18 cellular contexts compared by ENCODE assay signal in the genomic region with DNA sequence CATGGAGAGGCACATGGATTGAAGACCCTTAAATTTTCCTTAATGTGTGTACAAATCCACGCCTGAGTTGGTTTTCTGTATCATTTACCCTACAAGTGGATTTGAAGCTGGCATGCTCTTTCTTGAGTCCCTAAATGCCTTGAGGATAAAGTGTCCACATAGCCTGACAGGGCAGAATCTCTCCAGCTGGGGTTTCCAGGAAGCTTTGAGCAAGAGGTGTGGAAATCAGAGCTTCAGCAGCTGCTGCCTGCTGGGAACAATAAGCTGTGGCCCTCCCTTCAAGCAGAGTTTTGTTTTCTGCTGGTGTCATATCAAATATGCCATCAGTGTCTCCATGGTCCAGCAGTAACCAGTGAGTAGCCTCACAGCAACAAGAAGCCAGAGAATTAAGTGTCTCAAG.
DNase-seq lines count a peak whose midpoint lies in the region; ATAC-seq and TF ChIP-seq lines count a peak whose summit lies in the region.
"Had no signal": no experiment of that assay in that cellular context is flagged by ENCODE, and none has a peak within 500 bp of the region (broad histone marks: within the 10 kb centered on the region; RNA-seq: fewer than 3 reads in every experiment).

No MANE protein-coding gene starts in this region.

- peaks cover 75% of the 10 kb centered on the region for H3K4me1 ChIP-seq in BLaER1
- no peaks in the 10 kb centered on the region for H3K4me1 ChIP-seq in hepatocyte (ENCODE audit: insufficient read depth)
- H3K4me1 ChIP-seq: SJSA1 had no signal

- H3K79me2 ChIP-seq in hepatocyte = no peaks in the 10 kb centered on the region

- H3K36me3 ChIP-seq in BLaER1 (no peaks in the 10 kb centered on the region), hepatocyte (replicated peaks; ENCODE audit: insufficient read depth, low read depth) (no peaks in the 10 kb centered on the region)
- H3K36me3 ChIP-seq: SJSA1 had no signal

- DNase-seq in NCI-H1092 treated with DMSO at 0.1 percent for 48 hours (lab: John Stamatoyannopoulos, UW) (peak; percentile 5), NCI-H1092 (lab: John Stamatoyannopoulos, UW) (no peak), NCI-H187 treated with DMSO at 0.1 percent for 48 hours (lab: John Stamatoyannopoulos, UW) (peak; percentile 95), hepatocyte (ENCODE audit: low spot score) (peak; percentile 13), NCI-H2171 (lab: John Stamatoyannopoulos, UW) (no peak)
- DNase-seq: 8988T; AML-193; Karpas-422; NCI-H1694; NCI-H2227 treated with DMSO at 0.1 percent for 48 hours; NCI-H510A; NK-92 treated with Interleukin-12 subunit alpha and Interleukin-12 subunit beta, amount 100 ng/mL, for 24 hours; T-helper 1 cell had no signal

- H3K9me2 ChIP-seq in hepatocyte (replicated peaks; ENCODE audit: insufficient read depth) = no peaks in the 10 kb centered on the region

- 72% methylated on average over 1 of the region's 1 CpG for WGBS in hepatocyte (ENCODE audit: low lambda C conversion rate, missing lambda C conversion rate)

- no peak overlapping the region for H3K9ac ChIP-seq in BLaER1

- H4K20me1 ChIP-seq in BLaER1 (no peaks in the 10 kb centered on the region), hepatocyte (ENCODE audit: insufficient read depth, poor library complexity, severe bottlenecking) (no peaks in the 10 kb centered on the region)

- no peak for TF ChIP-seq CTCF in hepatocyte (IDR thresholded peaks at IDR 0.05; ENCODE audit: poor library complexity)

- H3K9me3 ChIP-seq in BLaER1 (peaks cover 3% of the 10 kb centered on the region; the same call in 1 of the 2 replicates), hepatocyte (ENCODE audit: low read depth) (no peaks in the 10 kb centered on the region)
- H3K9me3 ChIP-seq: SJSA1 had no signal

- ATAC-seq in GM21423 (IDR thresholded peaks at IDR 0.05; ENCODE audit: unreplicated experiment) (no peak), HG03354 (IDR thresholded peaks at IDR 0.05; ENCODE audit: poor library complexity, severe bottlenecking, unreplicated experiment) (no peak)

- H3K4me2 ChIP-seq in BLaER1 (peak overlapping the region; percentile 84), hepatocyte (no peak overlapping the region)

- no peaks in the 10 kb centered on the region for H3K27me3 ChIP-seq in BLaER1
- no peaks in the 10 kb centered on the region for H3K27me3 ChIP-seq in hepatocyte
- H3K27me3 ChIP-seq: SJSA1 had no signal

- H2AFZ ChIP-seq in hepatocyte = no peak overlapping the region

- H3K27ac ChIP-seq in BLaER1 (peak overlapping the region; percentile 74), hepatocyte (no peak overlapping the region)
- H3K27ac ChIP-seq: RWPE1, SJSA1 had no signal

- no peak overlapping the region for H3K4me3 ChIP-seq in BLaER1
- H3K4me3 ChIP-seq in hepatocyte = no peak overlapping the region
- H3K4me3 ChIP-seq: SJSA1 had no signal

Comparison
In these comparisons a context has a peak if more than half of its experiments do, and no peak if none do; other contexts are left out.
1. DNase-seq: peak in NCI-H1092 treated with DMSO at 0.1 percent for 48 hours (single experiment), NCI-H187 treated with DMSO at 0.1 percent for 48 hours (single experiment) and hepatocyte (single experiment); none in NCI-H1092 (single experiment) and NCI-H2171 (single experiment).